1 cellular context compared by ENCODE assay signal in the genomic region with DNA sequence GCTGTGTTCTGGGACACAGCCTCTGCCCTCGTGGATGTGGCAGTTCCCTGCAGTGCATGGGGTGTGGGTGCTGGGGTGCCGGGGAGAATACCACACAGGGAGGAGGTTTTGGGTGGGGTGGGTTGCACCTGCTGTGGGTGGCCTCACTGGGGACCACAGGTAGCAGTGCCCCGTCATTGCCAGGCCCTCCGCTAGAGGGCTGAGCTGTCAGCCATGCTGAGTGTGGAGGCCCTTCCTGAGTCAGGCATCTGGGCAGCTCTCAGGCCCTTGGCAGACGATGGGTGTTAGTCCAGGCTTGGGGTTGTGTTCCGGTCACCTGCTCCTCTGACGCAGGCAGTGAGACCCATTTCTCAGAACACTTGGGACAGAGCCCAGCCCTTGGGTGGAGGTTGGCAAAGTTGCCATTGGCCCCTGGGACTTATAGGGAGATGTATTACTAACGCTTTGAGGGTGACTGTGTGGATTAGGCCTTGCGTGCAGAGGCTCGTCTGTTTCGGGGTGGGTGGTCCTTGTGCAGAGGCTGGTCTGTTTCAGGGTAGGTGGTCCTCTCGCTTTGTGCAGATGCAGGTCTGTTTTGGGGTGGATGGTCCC.
TF ChIP-seq lines count a peak whose summit lies in the region.

No MANE protein-coding gene starts in this region.

TF ChIP-seq in GM23338, 12 proteins besides CTCF, POLR2A, EP300 and RAD21 (continued from another document):
- TF ChIP-seq, protein P1, sequence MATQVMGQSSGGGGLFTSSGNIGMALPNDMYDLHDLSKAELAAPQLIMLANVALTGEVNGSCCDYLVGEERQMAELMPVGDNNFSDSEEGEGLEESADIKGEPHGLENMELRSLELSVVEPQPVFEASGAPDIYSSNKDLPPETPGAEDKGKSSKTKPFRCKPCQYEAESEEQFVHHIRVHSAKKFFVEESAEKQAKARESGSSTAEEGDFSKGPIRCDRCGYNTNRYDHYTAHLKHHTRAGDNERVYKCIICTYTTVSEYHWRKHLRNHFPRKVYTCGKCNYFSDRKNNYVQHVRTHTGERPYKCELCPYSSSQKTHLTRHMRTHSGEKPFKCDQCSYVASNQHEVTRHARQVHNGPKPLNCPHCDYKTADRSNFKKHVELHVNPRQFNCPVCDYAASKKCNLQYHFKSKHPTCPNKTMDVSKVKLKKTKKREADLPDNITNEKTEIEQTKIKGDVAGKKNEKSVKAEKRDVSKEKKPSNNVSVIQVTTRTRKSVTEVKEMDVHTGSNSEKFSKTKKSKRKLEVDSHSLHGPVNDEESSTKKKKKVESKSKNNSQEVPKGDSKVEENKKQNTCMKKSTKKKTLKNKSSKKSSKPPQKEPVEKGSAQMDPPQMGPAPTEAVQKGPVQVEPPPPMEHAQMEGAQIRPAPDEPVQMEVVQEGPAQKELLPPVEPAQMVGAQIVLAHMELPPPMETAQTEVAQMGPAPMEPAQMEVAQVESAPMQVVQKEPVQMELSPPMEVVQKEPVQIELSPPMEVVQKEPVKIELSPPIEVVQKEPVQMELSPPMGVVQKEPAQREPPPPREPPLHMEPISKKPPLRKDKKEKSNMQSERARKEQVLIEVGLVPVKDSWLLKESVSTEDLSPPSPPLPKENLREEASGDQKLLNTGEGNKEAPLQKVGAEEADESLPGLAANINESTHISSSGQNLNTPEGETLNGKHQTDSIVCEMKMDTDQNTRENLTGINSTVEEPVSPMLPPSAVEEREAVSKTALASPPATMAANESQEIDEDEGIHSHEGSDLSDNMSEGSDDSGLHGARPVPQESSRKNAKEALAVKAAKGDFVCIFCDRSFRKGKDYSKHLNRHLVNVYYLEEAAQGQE (IDR thresholded peaks at IDR 0.05; ENCODE audit: unreplicated experiment) = no peak
- TF ChIP-seq POLR2AphosphoS5 (IDR thresholded peaks at IDR 0.05; ENCODE audit: low read depth) = no peak
- no peak for TF ChIP-seq STAT1 (IDR thresholded peaks at IDR 0.05; ENCODE audit: unreplicated experiment)
- TF ChIP-seq, protein P2, sequence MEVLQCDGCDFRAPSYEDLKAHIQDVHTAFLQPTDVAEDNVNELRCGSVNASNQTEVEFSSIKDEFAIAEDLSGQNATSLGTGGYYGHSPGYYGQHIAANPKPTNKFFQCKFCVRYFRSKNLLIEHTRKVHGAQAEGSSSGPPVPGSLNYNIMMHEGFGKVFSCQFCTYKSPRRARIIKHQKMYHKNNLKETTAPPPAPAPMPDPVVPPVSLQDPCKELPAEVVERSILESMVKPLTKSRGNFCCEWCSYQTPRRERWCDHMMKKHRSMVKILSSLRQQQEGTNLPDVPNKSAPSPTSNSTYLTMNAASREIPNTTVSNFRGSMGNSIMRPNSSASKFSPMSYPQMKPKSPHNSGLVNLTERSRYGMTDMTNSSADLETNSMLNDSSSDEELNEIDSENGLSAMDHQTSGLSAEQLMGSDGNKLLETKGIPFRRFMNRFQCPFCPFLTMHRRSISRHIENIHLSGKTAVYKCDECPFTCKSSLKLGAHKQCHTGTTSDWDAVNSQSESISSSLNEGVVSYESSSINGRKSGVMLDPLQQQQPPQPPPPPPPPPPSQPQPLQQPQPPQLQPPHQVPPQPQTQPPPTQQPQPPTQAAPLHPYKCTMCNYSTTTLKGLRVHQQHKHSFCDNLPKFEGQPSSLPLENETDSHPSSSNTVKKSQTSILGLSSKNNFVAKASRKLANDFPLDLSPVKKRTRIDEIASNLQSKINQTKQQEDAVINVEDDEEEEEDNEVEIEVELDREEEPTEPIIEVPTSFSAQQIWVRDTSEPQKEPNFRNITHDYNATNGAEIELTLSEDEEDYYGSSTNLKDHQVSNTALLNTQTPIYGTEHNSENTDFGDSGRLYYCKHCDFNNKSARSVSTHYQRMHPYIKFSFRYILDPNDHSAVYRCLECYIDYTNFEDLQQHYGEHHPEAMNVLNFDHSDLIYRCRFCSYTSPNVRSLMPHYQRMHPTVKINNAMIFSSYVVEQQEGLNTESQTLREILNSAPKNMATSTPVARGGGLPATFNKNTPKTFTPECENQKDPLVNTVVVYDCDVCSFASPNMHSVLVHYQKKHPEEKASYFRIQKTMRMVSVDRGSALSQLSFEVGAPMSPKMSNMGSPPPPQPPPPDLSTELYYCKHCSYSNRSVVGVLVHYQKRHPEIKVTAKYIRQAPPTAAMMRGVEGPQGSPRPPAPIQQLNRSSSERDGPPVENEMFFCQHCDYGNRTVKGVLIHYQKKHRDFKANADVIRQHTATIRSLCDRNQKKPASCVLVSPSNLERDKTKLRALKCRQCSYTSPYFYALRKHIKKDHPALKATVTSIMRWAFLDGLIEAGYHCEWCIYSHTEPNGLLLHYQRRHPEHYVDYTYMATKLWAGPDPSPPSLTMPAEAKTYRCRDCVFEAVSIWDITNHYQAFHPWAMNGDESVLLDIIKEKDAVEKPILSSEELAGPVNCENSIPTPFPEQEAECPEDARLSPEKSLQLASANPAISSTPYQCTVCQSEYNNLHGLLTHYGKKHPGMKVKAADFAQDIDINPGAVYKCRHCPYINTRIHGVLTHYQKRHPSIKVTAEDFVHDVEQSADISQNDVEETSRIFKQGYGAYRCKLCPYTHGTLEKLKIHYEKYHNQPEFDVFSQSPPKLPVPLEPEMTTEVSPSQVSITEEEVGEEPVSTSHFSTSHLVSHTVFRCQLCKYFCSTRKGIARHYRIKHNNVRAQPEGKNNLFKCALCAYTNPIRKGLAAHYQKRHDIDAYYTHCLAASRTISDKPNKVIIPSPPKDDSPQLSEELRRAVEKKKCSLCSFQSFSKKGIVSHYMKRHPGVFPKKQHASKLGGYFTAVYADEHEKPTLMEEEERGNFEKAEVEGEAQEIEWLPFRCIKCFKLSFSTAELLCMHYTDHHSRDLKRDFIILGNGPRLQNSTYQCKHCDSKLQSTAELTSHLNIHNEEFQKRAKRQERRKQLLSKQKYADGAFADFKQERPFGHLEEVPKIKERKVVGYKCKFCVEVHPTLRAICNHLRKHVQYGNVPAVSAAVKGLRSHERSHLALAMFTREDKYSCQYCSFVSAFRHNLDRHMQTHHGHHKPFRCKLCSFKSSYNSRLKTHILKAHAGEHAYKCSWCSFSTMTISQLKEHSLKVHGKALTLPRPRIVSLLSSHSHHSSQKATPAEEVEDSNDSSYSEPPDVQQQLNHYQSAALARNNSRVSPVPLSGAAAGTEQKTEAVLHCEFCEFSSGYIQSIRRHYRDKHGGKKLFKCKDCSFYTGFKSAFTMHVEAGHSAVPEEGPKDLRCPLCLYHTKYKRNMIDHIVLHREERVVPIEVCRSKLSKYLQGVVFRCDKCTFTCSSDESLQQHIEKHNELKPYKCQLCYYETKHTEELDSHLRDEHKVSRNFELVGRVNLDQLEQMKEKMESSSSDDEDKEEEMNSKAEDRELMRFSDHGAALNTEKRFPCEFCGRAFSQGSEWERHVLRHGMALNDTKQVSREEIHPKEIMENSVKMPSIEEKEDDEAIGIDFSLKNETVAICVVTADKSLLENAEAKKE (CRISPR knock-in tag; IDR thresholded peaks at IDR 0.05) = no peak
- TF ChIP-seq, protein P3, sequence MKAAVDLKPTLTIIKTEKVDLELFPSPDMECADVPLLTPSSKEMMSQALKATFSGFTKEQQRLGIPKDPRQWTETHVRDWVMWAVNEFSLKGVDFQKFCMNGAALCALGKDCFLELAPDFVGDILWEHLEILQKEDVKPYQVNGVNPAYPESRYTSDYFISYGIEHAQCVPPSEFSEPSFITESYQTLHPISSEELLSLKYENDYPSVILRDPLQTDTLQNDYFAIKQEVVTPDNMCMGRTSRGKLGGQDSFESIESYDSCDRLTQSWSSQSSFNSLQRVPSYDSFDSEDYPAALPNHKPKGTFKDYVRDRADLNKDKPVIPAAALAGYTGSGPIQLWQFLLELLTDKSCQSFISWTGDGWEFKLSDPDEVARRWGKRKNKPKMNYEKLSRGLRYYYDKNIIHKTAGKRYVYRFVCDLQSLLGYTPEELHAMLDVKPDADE (IDR thresholded peaks at IDR 0.05) = no peak
- no peak for TF ChIP-seq ZNF114 (CRISPR knock-in tag; IDR thresholded peaks at IDR 0.05)
